In genomic region chr2:101745711-101746694, GRCh38 we compare ENCODE assay signal across 10 cellular contexts. TPM values are rescaled to one million over a fixed set of nuclear protein-coding genes. Genes with fewer than 3 reads are reported as not detected.
A peak's percentile ranks its signal among the peaks of the same experiment; 100 is the strongest.
DNase-seq lines count a peak whose midpoint lies in the region; ATAC-seq and TF ChIP-seq lines count a peak whose summit lies in the region.
"Had no signal": no experiment of that assay in that cellular context is flagged by ENCODE, and none has a peak within 500 bp of the region (broad histone marks: within the 10 kb centered on the region; RNA-seq: fewer than 3 reads in every experiment).

No MANE protein-coding gene starts in this region.

- peaks cover 0 to 6% (median 3%) of the 10 kb centered on the region in 5 experiments for H3K9me3 Mint-ChIP-seq in brain

- H3K27ac Mint-ChIP-seq in brain: peak overlapping the region in 3 of 5 experiments; percentile 44 to 87 (median 76)

- no peaks in the 10 kb centered on the region for H3K27me3 Mint-ChIP-seq in brain

- peaks cover 19 to 61% of the 10 kb centered on the region in 2 donors for H3K4me1 ChIP-seq in lung (ENCODE audit: control insufficient read depth in 2 of 2, insufficient read depth in 2 of 2, low read length in 2 of 2)

- WGBS in lung, 2 donors: 65 to 80% methylated on average over 4 of the region's 4 CpGs

- CTCF ChIA-PET in AG04450 (lab: Charles Lee): interaction anchor here (0.6 to 1.9 kb wide), 6 partner anchors 23 to 260 kb away, joined by 3 to 10 read pairs (median 3); no protein-coding TSS in a partner anchor

- TF ChIP-seq CTCF in AG04450 (IDR thresholded peaks at IDR 0.05; ENCODE audit: low read depth, low read length) (no peak), brain (conservative IDR thresholded peaks at IDR 0.05) (no peak), lung (IDR thresholded peaks at IDR 0.05; ENCODE audit: control extremely low read depth, extremely low read depth) (no peak)

- H3K36me3 Mint-ChIP-seq in brain: peaks cover 12% of the 10 kb centered on the region

- no peaks in the 10 kb centered on the region for H3K36me3 ChIP-seq in lung (ENCODE audit: control insufficient read depth in 2 of 2, insufficient read depth in 2 of 2, low read length in 2 of 2)

- H3K9me3 ChIP-seq in AG04450 (ENCODE audit: control insufficient read depth, insufficient read depth, low read length) (no peaks in the 10 kb centered on the region), lung (ENCODE audit: control insufficient read depth in 2 of 2, insufficient read depth in 1 of 2, low read length in 1 of 2) (no peaks in the 10 kb centered on the region)
- H3K9me3 ChIP-seq: neutrophil, testis had no signal

- peak overlapping the region in 3 of 5 experiments; percentile 9 to 35 (median 26) for H3K4me3 Mint-ChIP-seq in brain

- DNase-seq in AG04450 (ENCODE audit: low read depth, low spot score) (peak; percentile 38), HPDE6-E6E7 (ENCODE audit: extremely low spot score) (peak; percentile 54), lung (ENCODE audit: low spot score) (no peak), NCI-H2029 (lab: John Stamatoyannopoulos, UW) (no peak), NCI-H128 (lab: John Stamatoyannopoulos, UW; ENCODE audit: unreplicated experiment) (no peak), DMS 273 treated with DMSO at 0.1 percent for 48 hours (lab: John Stamatoyannopoulos, UW) (no peak)
- DNase-seq in effector CD8-positive, alpha-beta T cell (lab: John Stamatoyannopoulos, UW): no peak
- DNase-seq: testis had no signal

- H3K4me3 ChIP-seq in AG04450 (ENCODE audit: low read depth, low read length) (no peak overlapping the region), lung (no peak overlapping the region)
- H3K4me3 ChIP-seq: testis had no signal

- peaks cover 79% of the 10 kb centered on the region for H3K4me1 Mint-ChIP-seq in brain

- H3K27me3 ChIP-seq in AG04450 (ENCODE audit: control insufficient read depth, insufficient read depth, low read length): no peaks in the 10 kb centered on the region
- H3K27me3 ChIP-seq in lung (ENCODE audit: control insufficient read depth, insufficient read depth): no peaks in the 10 kb centered on the region
- H3K27me3 ChIP-seq: neutrophil, testis had no signal

- POLR2A ChIA-PET in AG04450 (lab: Yijun Ruan, JAX): interaction anchor here (0.6 to 1.3 kb wide), 9 partner anchors 9 to 493 kb away, joined by 3 to 13 read pairs (median 4); no protein-coding TSS in a partner anchor

- ATAC-seq in lung (ENCODE audit: insufficient read depth, low FRiP score): no peak

- H3K27ac ChIP-seq in AG04450 (ENCODE audit: low read depth, low read length): peak overlapping the region; percentile 73
- peak overlapping the region; percentile 22 to 67 for H3K27ac ChIP-seq in lung (ENCODE audit: low read depth in 1 of 2, low read length in 1 of 2)
- H3K27ac ChIP-seq: neutrophil, testis had no signal

RNA-seq across cellular contexts. Expression of gene MAP4K4, which starts 48.5 kb away (rescaled TPM):
- polyA plus RNA-seq in AG04450 (2011; rRNA removed): 152 and 158 TPM in 2 replicates
- polyA minus RNA-seq in AG04450 (2011; rRNA and poly(A)+ RNA removed): 227 and 248 TPM in 2 replicates
- polyA plus RNA-seq in brain (ENCODE audit: insufficient read depth, low read depth, low replicate concordance): 89.6 TPM
- total RNA-seq in lung: 10 to 100 TPM; 54.9 to 91.7 TPM
- polyA plus RNA-seq in lung: 10 to 100 TPM; 19.7 to 53.1 TPM

Comparison
In these comparisons a context has a peak if more than half of its experiments do, and no peak if none do; other contexts are left out.
1. DNase-seq: peak in AG04450 (single experiment) and HPDE6-E6E7 (single experiment); none in lung (single experiment), NCI-H2029 (single experiment), NCI-H128 (single experiment), DMS 273 treated with DMSO at 0.1 percent for 48 hours (single experiment) and effector CD8-positive, alpha-beta T cell (single experiment).